ENCODE assay signal across 8 cellular contexts in genomic region chr17:74987418-74987908, GRCh38. TPM values are rescaled to one million over a fixed set of nuclear protein-coding genes. Genes with fewer than 3 reads are reported as not detected.
DNase-seq lines count a peak whose midpoint lies in the region; TF ChIP-seq lines count a peak whose summit lies in the region.

Gene CDR2L, plus strand, starts transcription at chr17:74987632. Its CDS starts 412 bp downstream, at chr17:74988044.

- H3K79me2 ChIP-seq in SK-N-SH (ENCODE audit: insufficient read depth) = peaks cover 42% of the 10 kb centered on the region

- POLR2A ChIA-PET in HEK293T (lab: Yijun Ruan, JAX) (interaction anchor here (0.8 to 7.3 kb wide), 21 partner anchors 8 to 529 kb away, joined by 3 to 169 read pairs (median 4); partner anchors contain the start of genes ARMC7, FDXR, HID1 and KCTD2), SK-N-SH (lab: Yijun Ruan, JAX) (interaction anchor here (0.5 to 6.9 kb wide), 11 partner anchors 12 to 302 kb away, joined by 3 to 197 read pairs (median 5); partner anchors contain the start of genes ARMC7, HID1, MRPL58 and SLC25A19)

- DNase-seq in ELF-1 (ENCODE audit: low read depth, low spot score) (peak; percentile 97), HEK293T (ENCODE audit: extremely low spot score) (peak; percentile 97), NB4 (ENCODE audit: low read depth) (peak; percentile 95), SK-N-SH (peak; percentile 98), globus pallidus (ENCODE audit: low spot score) (peak; percentile 97), nucleus accumbens (lab: John Stamatoyannopoulos, UW) (peak; percentile 50 to 98 (median 93)), superior temporal gyrus (ENCODE audit: extremely low spot score) (peak; percentile 96)

- peaks cover 9% of the 10 kb centered on the region for H3K4me1 Mint-ChIP-seq in activated naive CD4-positive, alpha-beta T cell treated with anti-CD3 and anti-CD28 coated beads, Interleukin-2, amount 50 U/mL, for 24 hours

- H3K4me3 Mint-ChIP-seq in activated naive CD4-positive, alpha-beta T cell treated with anti-CD3 and anti-CD28 coated beads, Interleukin-2, amount 50 U/mL, for 24 hours = peak within 1 kb of the TSS; percentile 92

- H3K9ac ChIP-seq in SK-N-SH = peak within 1 kb of the TSS; percentile 89

- no peaks in the 10 kb centered on the region for H3K9me2 ChIP-seq in SK-N-SH

- no peaks in the 10 kb centered on the region for H3K36me3 Mint-ChIP-seq in activated naive CD4-positive, alpha-beta T cell treated with anti-CD3 and anti-CD28 coated beads, Interleukin-2, amount 50 U/mL, for 24 hours

- H4K20me1 ChIP-seq in SK-N-SH (ENCODE audit: insufficient read depth) = no peaks in the 10 kb centered on the region

- H3K4me3 ChIP-seq in NB4 (ENCODE audit: low read depth, low read length) (peak within 1 kb of the TSS; percentile 41), SK-N-SH (ENCODE audit: low read depth in 2 of 2, low read length in 1 of 2) (peak within 1 kb of the TSS; percentile 80 to 93)

- peaks cover 42% of the 10 kb centered on the region for H3F3A ChIP-seq in SK-N-SH (replicated peaks; ENCODE audit: insufficient read depth)

- 1% methylated on average over 39 of the region's 51 CpGs for WGBS in SK-N-SH (ENCODE audit: low lambda C conversion rate)

- H3K27me3 Mint-ChIP-seq in activated naive CD4-positive, alpha-beta T cell treated with anti-CD3 and anti-CD28 coated beads, Interleukin-2, amount 50 U/mL, for 24 hours = no peaks in the 10 kb centered on the region

- TF ChIP-seq CTCF in NB4 (IDR thresholded peaks at IDR 0.05; ENCODE audit: low read depth, low read length) (no peak), SK-N-SH (IDR thresholded peaks at IDR 0.05) (no peak)

- peak within 1 kb of the TSS; percentile 51 for H3K27ac Mint-ChIP-seq in activated naive CD4-positive, alpha-beta T cell treated with anti-CD3 and anti-CD28 coated beads, Interleukin-2, amount 50 U/mL, for 24 hours

- H3K4me1 ChIP-seq in SK-N-SH (ENCODE audit: control insufficient read depth in 1 of 2, insufficient read depth in 2 of 2, low read depth in 1 of 2, low read length in 1 of 2) = peaks cover 6 to 35% of the 10 kb centered on the region in 2 experiments; a peak in 2 of 4 replicates

- CTCF ChIA-PET in HEK293T (lab: Yijun Ruan, JAX) (interaction anchor here (0.8 to 2.0 kb wide), 5 partner anchors 11 to 26 kb away, joined by 4 to 10 read pairs (median 5); partner anchors contain the start of genes HID1 and MRPL58), SK-N-SH (lab: Yijun Ruan, JAX) (interaction anchor here (0.6 to 10.9 kb wide), 14 partner anchors 9 to 194 kb away, joined by 3 to 136 read pairs (median 5); partner anchors contain the start of genes HID1, MRPL58 and OTOP2)

- no peaks in the 10 kb centered on the region for H3K9me3 Mint-ChIP-seq in activated naive CD4-positive, alpha-beta T cell treated with anti-CD3 and anti-CD28 coated beads, Interleukin-2, amount 50 U/mL, for 24 hours

- no peaks in the 10 kb centered on the region for H3K9me3 ChIP-seq in SK-N-SH

- peak within 1 kb of the TSS; percentile 78 for H2AFZ ChIP-seq in SK-N-SH (ENCODE audit: low read depth)

- H3K4me2 ChIP-seq in SK-N-SH = peak within 1 kb of the TSS; percentile 94

- H3K27me3 ChIP-seq in SK-N-SH (ENCODE audit: insufficient read depth) = no peaks in the 10 kb centered on the region

- TF ChIP-seq POLR2A in NB4 (IDR thresholded peaks at IDR 0.05; ENCODE audit: extremely low read depth, insufficient read length) = peak; percentile 62

- TF ChIP-seq RAD21 in SK-N-SH (IDR thresholded peaks at IDR 0.05; ENCODE audit: low read length) = no peak

- H3K36me3 ChIP-seq in SK-N-SH (replicated peaks in 1 of 2; ENCODE audit: control insufficient read depth in 1 of 2, insufficient read depth in 2 of 2, low read length in 1 of 2) = no peaks in the 10 kb centered on the region

- peak within 1 kb of the TSS; percentile 92 for H3K27ac ChIP-seq in SK-N-SH (ENCODE audit: low read depth in 2 of 2, low read length in 1 of 2)

- TF ChIP-seq EP300 in SK-N-SH (IDR thresholded peaks at IDR 0.05; ENCODE audit: borderline replicate concordance in 1 of 2, low read depth in 1 of 2, low read length in 1 of 2) = no peak; a peak in 1 of 4 replicates

TF ChIP-seq in HEK293T, 16 proteins besides CTCF, POLR2A, EP300 and RAD21:
- TF ChIP-seq SP1 (IDR thresholded peaks at IDR 0.05) (no peak), FOXM1 (IDR thresholded peaks at IDR 0.05; ENCODE audit: borderline replicate concordance) (peak; percentile 34; the same call in 1 of the 2 replicates), ARNT (IDR thresholded peaks at IDR 0.05) (no peak)

TF ChIP-seq in SK-N-SH, 30 proteins besides CTCF, POLR2A, EP300 and RAD21 (continues in another document):
- TF ChIP-seq SIN3A (IDR thresholded peaks at IDR 0.05; ENCODE audit: borderline replicate concordance, low read depth, low read length) (no peak), FOXM1 (IDR thresholded peaks at IDR 0.05; ENCODE audit: low read depth) (no peak), MXI1 (IDR thresholded peaks at IDR 0.05; ENCODE audit: low read depth, low read length) (peak; percentile 60), USF1 (IDR thresholded peaks at IDR 0.05; ENCODE audit: borderline replicate concordance, low read depth) (no peak), YY1 (IDR thresholded peaks at IDR 0.05; ENCODE audit: low read depth) (no peak), IRF3 (IDR thresholded peaks at IDR 0.05; ENCODE audit: low read depth, low read length) (no peak), SMC3 (IDR thresholded peaks at IDR 0.05; ENCODE audit: low read depth, low read length) (peak; percentile 17; the same call in 1 of the 2 replicates), MAX (IDR thresholded peaks at IDR 0.05; ENCODE audit: low read depth) (no peak), POLR2AphosphoS5 (IDR thresholded peaks at IDR 0.05; ENCODE audit: low read depth, low read length) (peak; percentile 87), NRF1 (IDR thresholded peaks at IDR 0.05; ENCODE audit: low read depth, low read length) (no peak), RXRA (IDR thresholded peaks at IDR 0.05; ENCODE audit: borderline replicate concordance, low read depth) (no peak), RFX5 (IDR thresholded peaks at IDR 0.05; ENCODE audit: low read length) (no peak), USF2 (IDR thresholded peaks at IDR 0.05; ENCODE audit: borderline replicate concordance, low read depth, low read length) (no peak), RCOR1 (IDR thresholded peaks at IDR 0.05; ENCODE audit: low read length) (peak; percentile 38; the same call in 1 of the 2 replicates), TEAD4 (IDR thresholded peaks at IDR 0.05; ENCODE audit: borderline replicate concordance, insufficient read depth) (no peak), TCF12 (IDR thresholded peaks at IDR 0.05) (no peak), FOXJ3 (CRISPR knock-in tag; IDR thresholded peaks at IDR 0.05) (no peak), JUND (IDR thresholded peaks at IDR 0.05) (no peak), TAF1 (IDR thresholded peaks at IDR 0.05; ENCODE audit: borderline replicate concordance, low read depth, low read length) (peak; percentile 89), CHD2 (IDR thresholded peaks at IDR 0.05; ENCODE audit: low read length, partially characterized antibody) (no peak), PBX3 (IDR thresholded peaks at IDR 0.05) (no peak), EZH2phosphoT487 (IDR thresholded peaks at IDR 0.05; ENCODE audit: borderline replicate concordance, low read depth) (no peak), MEF2A (IDR thresholded peaks at IDR 0.05; ENCODE audit: borderline replicate concordance, low read depth) (no peak), NFIC (IDR thresholded peaks at IDR 0.05; ENCODE audit: borderline replicate concordance) (peak; percentile 44; the same call in 1 of the 2 replicates)

RNA-seq across cellular contexts. Expression of gene CDR2L, which starts in this region (rescaled TPM):
- polyA plus RNA-seq in SK-N-SH (2012; rRNA removed) = 18.6 and 21.2 TPM in 2 replicates
- polyA plus RNA-seq in SK-N-SH (2012; cell fraction: cytosol; rRNA removed) = 9.6 and 15.3 TPM in 2 replicates
- 25.0 and 29.9 TPM in 2 replicates for polyA plus RNA-seq in SK-N-SH (2012; cell fraction: nucleus; rRNA removed)

Comparison
In these comparisons a context has a peak if more than half of its experiments do, and no peak if none do; other contexts are left out.
1. Peak in every context shown above with its lines: DNase-seq, H3K4me3 ChIP-seq and H3K27ac ChIP-seq.